In genomic region chr18:3771121-3771971, GRCh38 we compare ENCODE assay signal across 8 cellular contexts.
DNase-seq lines count a peak whose midpoint lies in the region; ATAC-seq and TF ChIP-seq lines count a peak whose summit lies in the region.

No MANE protein-coding gene starts in this region.

- intact Hi-C loops in left colon (cut with DNase I, micrococcal nuclease): loop anchor here in 1 of 2 donors (5.0 to 10.0 kb wide), 2 partner anchors 103 to 226 kb away; no protein-coding TSS in a partner anchor

- TF ChIP-seq CTCF in choroid plexus epithelial cell (conservative IDR thresholded peaks at IDR 0.05; ENCODE audit: low read depth, low read length): peak; percentile 78

- H3K4me3 ChIP-seq in choroid plexus epithelial cell (ENCODE audit: low read depth, low read length): peak overlapping the region; percentile 46

- DNase-seq in NCI-H2227 (lab: John Stamatoyannopoulos, UW; ENCODE audit: unreplicated experiment): peak; percentile 6
- no peak for DNase-seq in NCI-H2227 treated with DMSO at 0.1 percent for 48 hours (lab: John Stamatoyannopoulos, UW)
- peak; percentile 19 for DNase-seq in NCI-H2081 treated with DMSO at 0.1 percent for 48 hours (lab: John Stamatoyannopoulos, UW)
- peak; percentile 64 to 71 for DNase-seq in activated CD4-positive, alpha-beta T cell treated with anti-CD3 and anti-CD28 coated beads for 24 hours (ENCODE audit: low read depth in 2 of 2)
- peak; percentile 95 for DNase-seq in choroid plexus epithelial cell (ENCODE audit: low read depth)
- DNase-seq in left colon: peak; percentile 78 to 85
- peak; percentile 12 to 71 for DNase-seq in stimulated activated CD4-positive, alpha-beta T cell treated with anti-CD3 and anti-CD28 coated beads, Interleukin-1b, Interleukin-23, amount 100 ng/mL, for 1 hour (ENCODE audit: low read depth in 2 of 2)

- ATAC-seq in HG02852 (IDR thresholded peaks at IDR 0.05; ENCODE audit: unreplicated experiment) (peak; percentile 96), left colon (peak; percentile 99)
